In the genomic region with DNA sequence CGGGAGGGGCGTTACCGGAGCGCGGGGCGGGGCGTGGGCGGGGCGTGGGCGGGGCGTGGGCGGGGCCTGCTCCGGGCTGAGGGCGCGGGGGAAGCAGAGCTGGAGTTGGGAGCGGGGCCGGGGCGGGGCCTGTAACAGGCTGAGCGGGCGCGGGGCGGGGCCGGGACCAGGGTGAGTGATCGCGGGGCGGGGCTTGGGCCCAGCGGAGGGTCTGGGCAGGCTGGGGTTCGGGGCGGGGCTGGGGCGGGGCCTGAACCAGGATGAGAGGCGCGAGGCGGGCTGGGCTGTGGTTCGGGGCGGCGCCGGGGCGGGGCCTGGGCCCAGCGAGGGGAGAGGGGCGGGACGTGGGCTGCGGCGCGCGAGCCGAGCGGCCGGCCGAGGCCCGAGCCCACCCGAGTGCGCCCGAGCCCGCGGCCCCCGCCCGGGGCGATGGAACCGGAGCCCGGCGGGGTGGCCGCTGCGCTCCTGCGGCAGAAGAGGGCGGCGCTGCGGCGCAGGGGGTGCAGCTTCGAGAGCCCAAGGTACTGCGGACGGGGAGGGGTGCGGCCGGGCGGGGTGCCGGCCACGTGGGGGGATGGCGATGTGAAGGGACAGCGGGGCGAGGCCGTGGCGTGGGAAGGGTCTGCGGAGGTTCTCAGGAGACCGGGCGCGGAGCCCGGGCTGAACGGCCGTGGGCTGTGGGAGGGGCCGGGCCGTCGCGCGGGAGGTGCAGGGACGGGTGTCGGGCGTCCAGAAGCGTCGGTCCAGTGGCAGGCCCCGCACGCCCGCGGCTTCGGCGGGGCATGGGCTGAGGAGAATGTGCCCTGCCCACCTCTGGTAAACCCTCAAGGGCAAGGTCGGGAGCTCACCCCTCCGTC, we compare ENCODE assay signal across 8 cellular contexts. TPM values are rescaled to one million over a fixed set of nuclear protein-coding genes. Genes with fewer than 3 reads are reported as not detected.
A peak's percentile ranks its signal among the peaks of the same experiment; 100 is the strongest.
DNase-seq lines count a peak whose midpoint lies in the region; ATAC-seq and TF ChIP-seq lines count a peak whose summit lies in the region.

No MANE protein-coding gene starts in this region.

- peak overlapping the region; percentile 50 for H3K14ac ChIP-seq in trophoblast cell (ENCODE audit: low read length)

- H4K12ac ChIP-seq in trophoblast cell (ENCODE audit: low read depth, low read length), result peak overlapping the region; percentile 12

- peak overlapping the region; percentile 11 for H2BK120ac ChIP-seq in trophoblast cell (ENCODE audit: insufficient read depth, low read length, poor library complexity)

- H3K36me3 ChIP-seq in DOHH2 (ENCODE audit: control insufficient read depth, low read length) (no peaks in the 10 kb centered on the region), HEK293 (ENCODE audit: control insufficient read depth in 2 of 2, insufficient read depth in 1 of 2, low read length in 2 of 2) (no peaks in the 10 kb centered on the region), trophoblast cell (ENCODE audit: control insufficient read depth in 1 of 2, insufficient read depth in 2 of 2, low read length in 2 of 2) (no peaks in the 10 kb centered on the region), thyroid gland (no peaks in the 10 kb centered on the region)

- peaks cover 20% of the 10 kb centered on the region for H3K27me3 Mint-ChIP-seq in activated naive CD8-positive, alpha-beta T cell treated with anti-CD3 and anti-CD28 coated beads, Interleukin-2, amount 50 U/mL, for 24 hours

- H3K9me2 ChIP-seq in DOHH2 (replicated peaks; ENCODE audit: control insufficient read depth, low read length), result no peaks in the 10 kb centered on the region

- no peak overlapping the region for H3K9ac ChIP-seq in trophoblast cell (ENCODE audit: low read length)

- no peaks in the 10 kb centered on the region for H4K20me1 ChIP-seq in DOHH2 (ENCODE audit: control insufficient read depth, insufficient read depth, low read depth, low read length)

- H2BK5ac ChIP-seq in trophoblast cell (ENCODE audit: low read depth, low read length, poor library complexity), result no peak overlapping the region

- peak overlapping the region; percentile 45 for H4K91ac ChIP-seq in trophoblast cell (ENCODE audit: low read depth, low read length)

- DNase-seq in NCI-H1105 (lab: John Stamatoyannopoulos, UW) (peak; percentile 96), SW480 (ENCODE audit: low spot score) (peak; percentile 86), cardiac septum (ENCODE audit: low spot score) (peak; percentile 98), trophoblast cell (peak; percentile 78 to 86), thyroid gland (peak; percentile 97 to 98)
- peak; percentile 94 for DNase-seq in activated naive CD8-positive, alpha-beta T cell treated with anti-CD3 and anti-CD28 coated beads, Interleukin-2, amount 50 U/mL, for 24 hours

- peaks cover 23% of the 10 kb centered on the region for H3K4me1 Mint-ChIP-seq in activated naive CD8-positive, alpha-beta T cell treated with anti-CD3 and anti-CD28 coated beads, Interleukin-2, amount 50 U/mL, for 24 hours

- peak overlapping the region; percentile 77 for H3K4me3 Mint-ChIP-seq in activated naive CD8-positive, alpha-beta T cell treated with anti-CD3 and anti-CD28 coated beads, Interleukin-2, amount 50 U/mL, for 24 hours

- no peaks in the 10 kb centered on the region for H3K79me2 ChIP-seq in DOHH2 (ENCODE audit: control insufficient read depth, low read length)
- H3K79me2 ChIP-seq in trophoblast cell (ENCODE audit: control insufficient read depth, insufficient read depth, low read length, poor library complexity), result peaks cover 2% of the 10 kb centered on the region

- H3K4ac ChIP-seq in trophoblast cell (ENCODE audit: low read depth, low read length), result no peak overlapping the region

- WGBS in trophoblast cell (ENCODE audit: extremely low coverage, insufficient coverage, insufficient read length), result no CpG with 5 or more reads among the region's 106 CpGs
- WGBS in thyroid gland, 2 donors, result 0 to 2% methylated on average over 13 to 27 of the region's 106 CpGs

- H3K4me1 ChIP-seq in DOHH2 (ENCODE audit: control insufficient read depth, low read length) (peaks cover 26% of the 10 kb centered on the region), HEK293 (ENCODE audit: control insufficient read depth, insufficient read depth, low read length) (no peaks in the 10 kb centered on the region), trophoblast cell (ENCODE audit: control insufficient read depth in 1 of 2, insufficient read depth in 2 of 2, low read length in 2 of 2) (peaks cover 3 to 15% of the 10 kb centered on the region in 2 experiments), thyroid gland (peaks cover 6 to 7% of the 10 kb centered on the region in 2 donors)

- ATAC-seq in activated naive CD8-positive, alpha-beta T cell treated with anti-CD3 and anti-CD28 coated beads, Interleukin-2, amount 50 U/mL, for 24 hours, result peak; percentile 76

- H2AFZ ChIP-seq in trophoblast cell (ENCODE audit: insufficient read depth, low read length, poor library complexity), result peak overlapping the region; percentile 73

- H3K4me3 ChIP-seq in DOHH2 (ENCODE audit: low read length), result peak overlapping the region; percentile 79
- peak overlapping the region; percentile 64 for H3K4me3 ChIP-seq in HEK293 (ENCODE audit: low read depth, low read length)
- H3K4me3 ChIP-seq in trophoblast cell (ENCODE audit: low read depth, low read length), result peak overlapping the region; percentile 69
- H3K4me3 ChIP-seq in thyroid gland (replicated peaks in 1 of 3), result peak overlapping the region; percentile 58 to 89 (median 72)

- H3K4me2 ChIP-seq in DOHH2 (ENCODE audit: low read length) (peak overlapping the region; percentile 95), trophoblast cell (ENCODE audit: low read length) (peak overlapping the region; percentile 85)

- TF ChIP-seq POLR2A in thyroid gland (IDR thresholded peaks at IDR 0.05), result peak in 1 of 2 donors; percentile 21

- H3F3A ChIP-seq in DOHH2 (ENCODE audit: control insufficient read depth, insufficient read depth), result no peaks in the 10 kb centered on the region

- H3K9me3 ChIP-seq in DOHH2 (ENCODE audit: control insufficient read depth, insufficient read depth, low read length) (no peaks in the 10 kb centered on the region), HEK293 (ENCODE audit: control insufficient read depth, insufficient read depth, low read depth, low read length) (no peaks in the 10 kb centered on the region), trophoblast cell (ENCODE audit: insufficient read depth, low read depth, low read length) (peaks cover 4% of the 10 kb centered on the region), thyroid gland (no peaks in the 10 kb centered on the region)

- TF ChIP-seq CTCF in DOHH2 (IDR thresholded peaks at IDR 0.05; ENCODE audit: low read depth, low read length, poor library complexity, severe bottlenecking) (no peak), HEK293 (tag by site-specific recombination; IDR thresholded peaks at IDR 0.05) (peak; percentile 33; the same call in 1 of the 2 replicates), thyroid gland (IDR thresholded peaks at IDR 0.05) (peak in 1 of 6 experiments; percentile 8)

- H4K8ac ChIP-seq in trophoblast cell (ENCODE audit: low read depth, low read length), result no peak overlapping the region

- no peak overlapping the region for H3K23ac ChIP-seq in trophoblast cell (ENCODE audit: low read length)

- peaks cover 40% of the 10 kb centered on the region for H3K27me3 ChIP-seq in DOHH2 (ENCODE audit: control insufficient read depth, low read length)
- peaks cover 6% of the 10 kb centered on the region for H3K27me3 ChIP-seq in trophoblast cell (ENCODE audit: insufficient read depth, low read length)
- no peaks in the 10 kb centered on the region for H3K27me3 ChIP-seq in thyroid gland

- no peaks in the 10 kb centered on the region for H3K36me3 Mint-ChIP-seq in activated naive CD8-positive, alpha-beta T cell treated with anti-CD3 and anti-CD28 coated beads, Interleukin-2, amount 50 U/mL, for 24 hours (ENCODE audit: low read depth)

- no peak overlapping the region for H2AK5ac ChIP-seq in trophoblast cell (ENCODE audit: low read length)

- intact Hi-C loops in cardiac septum (cut with DNase I) (loop anchor here (5.0 kb wide), 2 partner anchors 122 to 172 kb away; partner anchors contain the start of gene SLC2A8), thyroid gland (cut with DNase I) (loop anchor here (5.0 kb wide), 1 partner anchor 172 kb away; the partner anchor contains the start of gene SLC2A8)

- H3K79me1 ChIP-seq in trophoblast cell (ENCODE audit: low read length), result peaks cover 6% of the 10 kb centered on the region

- H3K9me3 Mint-ChIP-seq in activated naive CD8-positive, alpha-beta T cell treated with anti-CD3 and anti-CD28 coated beads, Interleukin-2, amount 50 U/mL, for 24 hours, result no peaks in the 10 kb centered on the region

- H3K27ac ChIP-seq in DOHH2 (ENCODE audit: low read depth, low read length), result no peak overlapping the region
- peak overlapping the region; percentile 59; the same call in 1 of the 2 replicates for H3K27ac ChIP-seq in HEK293 (ENCODE audit: extremely low read depth, low read depth, low read length)
- H3K27ac ChIP-seq in trophoblast cell (ENCODE audit: low read depth, low read length), result no peak overlapping the region
- H3K27ac ChIP-seq in thyroid gland, result peak overlapping the region; percentile 60 to 89 (median 66)

- no peak overlapping the region for H3K27ac Mint-ChIP-seq in activated naive CD8-positive, alpha-beta T cell treated with anti-CD3 and anti-CD28 coated beads, Interleukin-2, amount 50 U/mL, for 24 hours

- CTCF ChIA-PET in HEK293 (lab: Yijun Ruan, JAX), result interaction anchor here (0.5 to 2.5 kb wide), 10 partner anchors 9 to 218 kb away, joined by 3 to 16 read pairs (median 4); no protein-coding TSS in a partner anchor

- H2BK12ac ChIP-seq in trophoblast cell (ENCODE audit: low read length), result no peak overlapping the region

- H3K18ac ChIP-seq in trophoblast cell (ENCODE audit: low read length), result no peak overlapping the region

- POLR2A ChIA-PET in HEK293 (lab: Yijun Ruan, JAX), result interaction anchor here (0.6 to 2.8 kb wide), 27 partner anchors 10 to 898 kb away, joined by 3 to 35 read pairs (median 4); partner anchors contain the start of genes LRSAM1, RPL12, SLC2A8 and TOR2A

TF ChIP-seq in HEK293, 187 proteins besides CTCF, POLR2A, EP300 and RAD21 (continues in another document):
- TF ChIP-seq ZSCAN30 (tag by site-specific recombination; IDR thresholded peaks at IDR 0.05) (peak; percentile 41; the same call in 1 of the 2 replicates), KLF1 (tag by site-specific recombination; IDR thresholded peaks at IDR 0.05) (peak; percentile 81), ZFP3 (tag by site-specific recombination; IDR thresholded peaks at IDR 0.05; ENCODE audit: low read depth) (no peak), GLIS2 (tag by site-specific recombination; IDR thresholded peaks at IDR 0.05) (peak; percentile 69), KLF16 (tag by site-specific recombination; IDR thresholded peaks at IDR 0.05) (peak; percentile 68), KLF9 (tag by site-specific recombination; IDR thresholded peaks at IDR 0.05; ENCODE audit: low read depth) (peak; percentile 76), GLIS1 (tag by site-specific recombination; IDR thresholded peaks at IDR 0.05) (peak; percentile 72), ZNF341 (tag by site-specific recombination; IDR thresholded peaks at IDR 0.05; ENCODE audit: low read depth) (peak; percentile 72), ZNF211 (tag by site-specific recombination; IDR thresholded peaks at IDR 0.05; ENCODE audit: low read depth) (no peak), ZIC2 (tag by site-specific recombination; IDR thresholded peaks at IDR 0.05) (peak; percentile 73)

RNA-seq across cellular contexts. Expression of gene GARNL3, which starts 39.5 kb away (rescaled TPM):
- total RNA-seq in cardiac septum (28.7 TPM), thyroid gland (10 to 100 TPM; 14.6 to 49.1 (median 20.1) TPM)
- polyA plus RNA-seq in trophoblast cell (2013), result 2.8 and 3.1 TPM in 2 replicates

Comparison
In these comparisons a context has a peak if more than half of its experiments do, and no peak if none do; other contexts are left out.
1. H3K27ac ChIP-seq: peak in HEK293 (single experiment) and thyroid gland (3 of 3); none in DOHH2 (single experiment) and trophoblast cell (single experiment).
2. Peak in every context shown above with its lines, with median percentiles within 50 percentile points of each other: H3K4me3 ChIP-seq and DNase-seq.